In the genomic region with DNA sequence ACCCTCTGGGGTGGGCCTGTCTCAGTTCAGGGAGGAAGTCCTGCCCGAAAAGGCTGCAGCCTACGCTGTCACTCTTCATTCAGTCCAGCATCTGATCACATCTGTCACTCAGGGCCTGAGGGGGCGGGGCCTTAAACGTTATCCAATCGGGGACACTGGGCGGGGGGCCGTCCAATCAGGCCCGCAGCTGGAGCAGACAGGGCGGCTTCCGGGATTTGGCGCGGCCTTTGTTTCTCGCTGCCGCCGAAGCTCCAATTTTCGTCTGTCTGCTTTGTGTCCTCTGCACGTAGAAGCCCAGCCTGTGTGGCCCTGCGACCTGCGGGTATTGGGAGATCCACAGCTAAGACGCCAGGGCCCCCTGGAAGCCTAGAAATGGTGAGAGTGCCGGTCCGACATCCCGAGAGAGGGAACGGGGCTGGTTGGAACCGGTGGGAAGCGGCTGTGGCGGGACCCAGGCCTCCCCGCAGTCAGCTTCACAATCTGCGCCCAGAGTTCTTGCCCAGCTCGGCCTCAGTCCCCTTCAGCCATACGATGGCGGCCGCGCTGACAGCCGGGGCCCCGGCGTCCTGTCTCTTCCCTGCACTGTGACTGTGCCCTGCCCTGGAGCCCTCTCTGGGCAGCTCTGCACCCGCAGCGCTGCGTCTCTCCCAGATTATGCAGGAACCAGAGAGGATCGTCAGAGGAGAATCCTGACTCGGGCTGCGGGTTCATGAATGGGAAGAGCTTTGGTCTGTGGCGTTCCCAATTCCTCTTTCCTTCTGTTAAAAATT, we compare ENCODE assay signal across 8 cellular contexts. TPM values are rescaled to one million over a fixed set of nuclear protein-coding genes. Genes with fewer than 3 reads are reported as not detected.
DNase-seq lines count a peak whose midpoint lies in the region; ATAC-seq, FAIRE-seq and TF ChIP-seq lines count a peak whose summit lies in the region.

A gene (plus strand): TSS at position 224 of the 770 bp plus-strand sequence. CDS start 149 bp downstream, at position 373.

- H2BK15ac ChIP-seq in H1 (ENCODE audit: low read length), result no peak within 1 kb of the TSS

- no peak within 1 kb of the TSS for H3K14ac ChIP-seq in H1 (ENCODE audit: insufficient read length)

- H2BK20ac ChIP-seq in H1 (ENCODE audit: low read length), result no peak within 1 kb of the TSS

- H3K27ac Mint-ChIP-seq in CD4-positive, CD25-positive, alpha-beta regulatory T cell, result peak within 1 kb of the TSS in 2 of 3 donors; percentile 25 to 53
- no peak within 1 kb of the TSS for H3K27ac Mint-ChIP-seq in memory B cell

- H3K9me3 ChIP-seq in CD4-positive, CD25-positive, alpha-beta regulatory T cell (ENCODE audit: control insufficient read depth in 2 of 2, low read length in 2 of 2), result peaks cover 0 to 10% of the 10 kb centered on the region in 2 experiments
- H3K9me3 ChIP-seq in H1 (ENCODE audit: insufficient read depth in 2 of 2, low read depth in 1 of 2, low read length in 1 of 2), result no peaks in the 10 kb centered on the region

- H2AK5ac ChIP-seq in H1 (ENCODE audit: low read depth, low read length), result no peak within 1 kb of the TSS

- H3K4me1 Mint-ChIP-seq in CD4-positive, CD25-positive, alpha-beta regulatory T cell, result peaks cover 0 to 5% (median 3%) of the 10 kb centered on the region in 4 donors
- H3K4me1 Mint-ChIP-seq in memory B cell, result no peaks in the 10 kb centered on the region

- H3K79me2 ChIP-seq in H1 (ENCODE audit: control insufficient read depth in 1 of 2, insufficient read depth in 2 of 2, low read length in 2 of 2), result peaks cover 0 to 32% of the 10 kb centered on the region in 2 experiments; a peak in 2 of 4 replicates

- peak; percentile 57 for FAIRE-seq in H1 (lab: Jason Lieb, UNC)

- TF ChIP-seq EP300 in H1 (IDR thresholded peaks at IDR 0.05; ENCODE audit: borderline replicate concordance in 1 of 2, low read depth in 2 of 2, low read length in 2 of 2), result 0 out of 3 replicates have a peak, but pooled peaks of 1 of the 2 experiments have one; percentile 4

- no peaks in the 10 kb centered on the region for H3K36me3 ChIP-seq in CD4-positive, CD25-positive, alpha-beta regulatory T cell (ENCODE audit: control insufficient read depth, insufficient read depth, low read length)
- H3K36me3 ChIP-seq in H7 (replicated peaks; ENCODE audit: control insufficient read depth, insufficient read depth, low read length), result no peaks in the 10 kb centered on the region
- peaks cover 0 to 15% (median 2%) of the 10 kb centered on the region in 4 experiments; a peak in 3 of 8 replicates for H3K36me3 ChIP-seq in H1 (ENCODE audit: control insufficient read depth in 2 of 4, insufficient read depth in 4 of 4, low read length in 3 of 4)

- no peaks in the 10 kb centered on the region for H3K79me1 ChIP-seq in H1 (ENCODE audit: low read depth, low read length)

- WGBS in H1 (ENCODE audit: extremely low coverage in 1 of 2, insufficient coverage in 1 of 2, insufficient read length in 1 of 2, insufficient replicate concordance in 2 of 2, low coverage in 1 of 2, low lambda C conversion rate in 2 of 2, missing lambda C conversion rate in 1 of 2), 2 experiments, result 4% methylated on average over 32 of the region's 44 CpGs; no CpG with 5 or more reads in 1 of the 2 experiments

- H3K4me3 ChIP-seq in CD4-positive, CD25-positive, alpha-beta regulatory T cell (ENCODE audit: low read depth, low read length), result no peak within 1 kb of the TSS
- H3K4me3 ChIP-seq in H7 (ENCODE audit: insufficient read depth, low read depth, low read length), result peak within 1 kb of the TSS; percentile 75
- H3K4me3 ChIP-seq in H1 (ENCODE audit: extremely low read depth in 1 of 4, insufficient read depth in 2 of 4, low read depth in 3 of 4, low read length in 4 of 4), result peak within 1 kb of the TSS; percentile 50 to 81 (median 68)

- no peak within 1 kb of the TSS for H2BK120ac ChIP-seq in H1 (replicated peaks; ENCODE audit: low read depth, low read length)

- H3K23ac ChIP-seq in H1 (ENCODE audit: insufficient read length), result no peak within 1 kb of the TSS

- peak within 1 kb of the TSS; percentile 99 for H2AFZ ChIP-seq in H1 (ENCODE audit: low read length)

- peak within 1 kb of the TSS; percentile 94; the same call in 1 of the 2 replicates for H2BK12ac ChIP-seq in H1 (ENCODE audit: low read depth, low read length)

- peak within 1 kb of the TSS; percentile 56 to 97 (median 96) for H3K9ac ChIP-seq in H1 (replicated peaks in 1 of 4; ENCODE audit: extremely low read depth in 1 of 4, low read depth in 3 of 4, low read length in 3 of 4)

- no peak within 1 kb of the TSS for H3K27ac ChIP-seq in CD4-positive, CD25-positive, alpha-beta regulatory T cell (ENCODE audit: insufficient read depth, low read length, poor library complexity, severe bottlenecking)
- H3K27ac ChIP-seq in H1 (ENCODE audit: low read depth, low read length), result peak within 1 kb of the TSS; percentile 98

- DNase-seq in CD4-positive, CD25-positive, alpha-beta regulatory T cell, result peak in 2 of 3 donors; percentile 9 to 30
- DNase-seq in H7, result peak; percentile 88
- DNase-seq in NCI-H1930 (lab: John Stamatoyannopoulos, UW), result peak; percentile 45 to 61
- peak; percentile 18 to 32 for DNase-seq in activated CD4-positive, alpha-beta T cell treated with anti-CD3 and anti-CD28 coated beads, Interleukin-2, amount 50 U/mL, for 48 hours
- DNase-seq in H1 (ENCODE audit: low read depth in 1 of 2, low spot score in 2 of 2), result peak; percentile 66 to 91
- peak in 1 of 2 donors; percentile 16 for DNase-seq in memory B cell (ENCODE audit: low spot score in 2 of 2)
- DNase-seq in stimulated activated CD8-positive, alpha-beta memory T cell treated with anti-CD3 and anti-CD28 coated beads, Interleukin-12 subunit alpha, Interleukin-12 subunit beta, amount 100 ng/mL, for 4 hours (ENCODE audit: low read depth), result peak; percentile 36
- no peak for DNase-seq in 8988T

- peak within 1 kb of the TSS; percentile 65 to 76 for H3K4me2 ChIP-seq in H1 (ENCODE audit: insufficient read depth in 1 of 2, low read depth in 2 of 2, low read length in 2 of 2)

- H4K8ac ChIP-seq in H1 (ENCODE audit: extremely low read depth, insufficient read depth, low read length), result peak within 1 kb of the TSS; percentile 100

- no peaks in the 10 kb centered on the region for H3K36me3 Mint-ChIP-seq in CD4-positive, CD25-positive, alpha-beta regulatory T cell
- H3K36me3 Mint-ChIP-seq in memory B cell, result no peaks in the 10 kb centered on the region

- H3K23me2 ChIP-seq in H1 (ENCODE audit: low read depth, low read length), result no peaks in the 10 kb centered on the region; the same call in 1 of the 2 replicates

- peak within 1 kb of the TSS; percentile 98 for H2BK5ac ChIP-seq in H1 (ENCODE audit: low read depth, low read length)

- peak within 1 kb of the TSS; percentile 95 for H3K18ac ChIP-seq in H1 (ENCODE audit: extremely low read depth, low read length)

- no peak within 1 kb of the TSS for H3K4ac ChIP-seq in H1 (replicated peaks; ENCODE audit: insufficient read length, low read depth, low read length)

- CTCF ChIA-PET in H1 (lab: Charles Lee; ENCODE audit: partially characterized antibody), result interaction anchor here (0.6 to 1.2 kb wide), 3 partner anchors 66 to 298 kb away, joined by 3 read pairs; no protein-coding TSS in a partner anchor

- TF ChIP-seq POLR2A in H1 (IDR thresholded peaks at IDR 0.05; ENCODE audit: control extremely low read depth in 1 of 2, low read depth in 2 of 2, low read length in 2 of 2), result peak; percentile 56 to 96

- no peaks in the 10 kb centered on the region for H3K4me1 ChIP-seq in CD4-positive, CD25-positive, alpha-beta regulatory T cell (ENCODE audit: control insufficient read depth, insufficient read depth, low read length, poor library complexity, severe bottlenecking)
- no peaks in the 10 kb centered on the region for H3K4me1 ChIP-seq in H1 (replicated peaks in 1 of 4; ENCODE audit: control insufficient read depth in 3 of 4, insufficient read depth in 4 of 4, low read length in 3 of 4)

- TF ChIP-seq CTCF in H1 (IDR thresholded peaks at IDR 0.05; ENCODE audit: control extremely low read depth in 1 of 3, insufficient read depth in 1 of 3, low read depth in 1 of 3, low read length in 3 of 3), result no peak

- H3K4me3 Mint-ChIP-seq in CD4-positive, CD25-positive, alpha-beta regulatory T cell, result peak within 1 kb of the TSS in 3 of 4 donors; percentile 73 to 86 (median 81)
- H3K4me3 Mint-ChIP-seq in memory B cell, result peak within 1 kb of the TSS; percentile 85

- H3K27me3 Mint-ChIP-seq in CD4-positive, CD25-positive, alpha-beta regulatory T cell, result peaks cover 9% of the 10 kb centered on the region
- peaks cover 3% of the 10 kb centered on the region for H3K27me3 Mint-ChIP-seq in memory B cell

- POLR2A ChIA-PET in H1 (lab: Charles Lee; ENCODE audit: partially characterized antibody), result interaction anchor here (0.6 to 2.6 kb wide), 24 partner anchors 9 to 566 kb away, joined by 3 to 25 read pairs (median 4); a partner anchor contains a TSS

- H4K20me1 ChIP-seq in H1 (replicated peaks in 1 of 2; ENCODE audit: control insufficient read depth in 1 of 2, insufficient read depth in 2 of 2, low read length in 2 of 2), result peaks cover 0 to 1% of the 10 kb centered on the region in 2 experiments

- no peaks in the 10 kb centered on the region for H3K27me3 ChIP-seq in CD4-positive, CD25-positive, alpha-beta regulatory T cell (ENCODE audit: control insufficient read depth, insufficient read depth, low read length)
- H3K27me3 ChIP-seq in H7 (ENCODE audit: control insufficient read depth, insufficient read depth, low read length) (no peaks in the 10 kb centered on the region), H1 (replicated peaks in 1 of 4; ENCODE audit: control insufficient read depth in 3 of 4, extremely low read depth in 1 of 4, insufficient read depth in 3 of 4, low read length in 3 of 4) (no peaks in the 10 kb centered on the region)

- no peak within 1 kb of the TSS for H3K56ac ChIP-seq in H1 (replicated peaks; ENCODE audit: insufficient read length, low read depth, low read length)

- H4K91ac ChIP-seq in H1 (replicated peaks; ENCODE audit: insufficient read length, low read length), result peak within 1 kb of the TSS; percentile 81

- ATAC-seq in CD4-positive, CD25-positive, alpha-beta regulatory T cell (ENCODE audit: low read depth in 2 of 2), result peak; percentile 39 to 45
- peak; percentile 77 for ATAC-seq in memory B cell (ENCODE audit: low read depth)

- no peak for TF ChIP-seq RAD21 in H1 (IDR thresholded peaks at IDR 0.05 in 1 of 2, conservative IDR thresholded peaks at IDR 0.05 in 1 of 2; ENCODE audit: low read depth in 2 of 2, low read length in 2 of 2)

- peaks cover 0 to 17% (median 10%) of the 10 kb centered on the region in 7 donors for H3K9me3 Mint-ChIP-seq in CD4-positive, CD25-positive, alpha-beta regulatory T cell
- H3K9me3 Mint-ChIP-seq in memory B cell, result peaks cover 5% of the 10 kb centered on the region

- H4K5ac ChIP-seq in H1 (ENCODE audit: insufficient read length, low read depth, low read length), result peak within 1 kb of the TSS; percentile 77

RNA-seq across cellular contexts. Expression of the gene that starts here (rescaled TPM):
- 0.52 TPM for total RNA-seq in CD4-positive, CD25-positive, alpha-beta regulatory T cell
- under 1 TPM in 2 of 4 donors, not detected in 2; 0.17 TPM for polyA plus RNA-seq in CD4-positive, CD25-positive, alpha-beta regulatory T cell
- total RNA-seq in H7 (2014; rRNA removed; shearing (Covaris generic)), result 18.9 and 28.2 TPM in 2 replicates
- total RNA-seq in H1 (2021; fragmentation: NEBNext Ultra II Directional; extraction: Animal tissue kit (Norgen Biotek cat#: 25700)), result 24.7 and 29.4 TPM in 2 replicates
- 5.2 and 7.0 TPM in 2 replicates for polyA plus RNA-seq in H1 (2011; rRNA removed)
- 10.5 TPM for polyA plus RNA-seq in H1 (2011; cell fraction: cytosol; rRNA removed)
- 8.7 TPM for polyA plus RNA-seq in H1 (2011; cell fraction: nucleus; rRNA removed)
- polyA plus RNA-seq in H1 (2012, experiment 1 of 2), result 5.4 to 11.5 TPM (median 7.0 TPM) in 4 replicates
- 1.2 TPM for polyA plus RNA-seq in H1 (2012, experiment 2 of 2)
- polyA plus RNA-seq in H1 (2013, experiment 1 of 2), result 22.2 TPM
- 19.1 TPM for polyA plus RNA-seq in H1 (2013, experiment 2 of 2)
- polyA minus RNA-seq in H1 (2011; rRNA and poly(A)+ RNA removed), result 25.6 and 32.7 TPM in 2 replicates
- 22.2 TPM for polyA minus RNA-seq in H1 (2011; cell fraction: cytosol; rRNA and poly(A)+ RNA removed)
- polyA minus RNA-seq in H1 (2011; cell fraction: nucleus; rRNA and poly(A)+ RNA removed), result 95.4 TPM

Comparison
In these comparisons a context has a peak if more than half of its experiments do, and no peak if none do; other contexts are left out.
1. RNA of the gene that starts here (total RNA-seq): 24.7 to 29.4 TPM in H1 and 18.9 to 28.2 TPM in H7; 0.52 TPM in CD4-positive, CD25-positive, alpha-beta regulatory T cell (single experiment); every median in the first group is over 10 times any median in the second.
2. Peak in DNase-seq and ATAC-seq in CD4-positive, CD25-positive, alpha-beta regulatory T cell; RNA of the gene not detected or under 1 TPM.